In genomic region chr10:30695481-30696224, GRCh38 we compare ENCODE assay signal across 8 cellular contexts.
DNase-seq lines count a peak whose midpoint lies in the region; ATAC-seq and TF ChIP-seq lines count a peak whose summit lies in the region.
"Not testable (repeated sequence)": the region's sequence is repeated elsewhere in the genome, so short reads cannot be mapped to it uniquely, and the experiment has no call there.

No MANE protein-coding gene starts in this region.

- H3K36me3 ChIP-seq in DND-41 (ENCODE audit: insufficient read depth, low read length): not testable (repeated sequence)

- peak; percentile 41 for DNase-seq in DND-41
- DNase-seq in NCI-H460 (ENCODE audit: extremely low read depth, low read depth): peak; percentile 15
- peak; percentile 73 for DNase-seq in activated T-cell treated with anti-CD3 and anti-CD28 coated beads, Interleukin-2, amount 50 U/mL, for 1 hour
- peak; percentile 45 for DNase-seq in astrocyte of the spinal cord (ENCODE audit: low read depth, low spot score)
- DNase-seq in iris pigment epithelial cell (ENCODE audit: low read depth): peak; percentile 18
- peak; percentile 52 to 62 for DNase-seq in stimulated activated CD4-positive, alpha-beta T cell treated with anti-CD3 and anti-CD28 coated beads, Interleukin-15, amount 100 ng/mL, for 1 hour (ENCODE audit: low read depth in 1 of 2, low spot score in 1 of 2)
- peak; percentile 58 to 85 for DNase-seq in stimulated activated CD8-positive, alpha-beta memory T cell treated with anti-CD3 and anti-CD28 coated beads, Interleukin-7, amount 100 ng/mL, for 48 hours (ENCODE audit: extremely low read depth in 1 of 2, low read depth in 1 of 2)

- not testable (repeated sequence) for H3K4me2 ChIP-seq in DND-41 (ENCODE audit: insufficient read depth, low read length)

- not testable (repeated sequence) for H3K27ac ChIP-seq in DND-41 (ENCODE audit: low read length)

- not testable (repeated sequence) for H3K27me3 ChIP-seq in DND-41 (ENCODE audit: insufficient read depth, low read length, poor library complexity)

- not testable (repeated sequence) for H3K9ac ChIP-seq in DND-41 (ENCODE audit: low read depth, low read length)

- in situ Hi-C loops in astrocyte of the spinal cord (cut with HindIII; ENCODE audit: low sequenced_read_pairs): not testable (repeated sequence)

- not testable (repeated sequence) for H3K4me3 ChIP-seq in DND-41 (ENCODE audit: low read depth in 1 of 2, low read length in 2 of 2); astrocyte of the spinal cord (ENCODE audit: low read depth, low read length)

- peak; percentile 68 for ATAC-seq in DND-41 (ENCODE audit: insufficient read depth, low read depth)
- peak; percentile 90 to 92 for ATAC-seq in activated CD4-positive, CD25-positive, alpha-beta regulatory T cell treated with anti-CD3 and anti-CD28 coated beads, Interleukin-2, amount 50 U/mL, for 24 hours

- peaks cover 25% of the 10 kb centered on the region for H3K4me1 ChIP-seq in DND-41 (ENCODE audit: insufficient read depth, low read length)

- not testable (repeated sequence) for H4K20me1 ChIP-seq in DND-41 (ENCODE audit: insufficient read depth, low read length)

- not testable (repeated sequence) for H3K79me2 ChIP-seq in DND-41 (ENCODE audit: insufficient read depth, low read length)

- H2AFZ ChIP-seq in DND-41 (ENCODE audit: low read depth, low read length): not testable (repeated sequence)

- not testable (repeated sequence) for H3K9me3 ChIP-seq in DND-41 (ENCODE audit: insufficient read depth, low read length, severe bottlenecking)

- not testable (repeated sequence) for TF ChIP-seq CTCF in DND-41 (IDR thresholded peaks at IDR 0.05; ENCODE audit: borderline replicate concordance, extremely low read depth, low read length, poor library complexity, severe bottlenecking); astrocyte of the spinal cord (IDR thresholded peaks at IDR 0.05; ENCODE audit: low read depth, low read length)

Comparison
In these comparisons a context has a peak if more than half of its experiments do, and no peak if none do; other contexts are left out.
1. DNase-seq: peak in every context shown above with its lines; median percentile 73 in activated T-cell treated with anti-CD3 and anti-CD28 coated beads, Interleukin-2, amount 50 U/mL, for 1 hour; 72 in stimulated activated CD8-positive, alpha-beta memory T cell treated with anti-CD3 and anti-CD28 coated beads, Interleukin-7, amount 100 ng/mL, for 48 hours; 57 in stimulated activated CD4-positive, alpha-beta T cell treated with anti-CD3 and anti-CD28 coated beads, Interleukin-15, amount 100 ng/mL, for 1 hour; 45 in astrocyte of the spinal cord; 41 in DND-41; 18 in iris pigment epithelial cell; 15 in NCI-H460.